In genomic region chr1:44503625-44504024, GRCh38 we compare ENCODE assay signal across 14 cellular contexts.
DNase-seq lines count a peak whose midpoint lies in the region; ATAC-seq and TF ChIP-seq lines count a peak whose summit lies in the region.
"Had no signal": no experiment of that assay in that cellular context is flagged by ENCODE, and none has a peak within 500 bp of the region (broad histone marks: within the 10 kb centered on the region; RNA-seq: fewer than 3 reads in every experiment).

No MANE protein-coding gene starts in this region.

- no peak for TF ChIP-seq CTCF in endothelial cell (IDR thresholded peaks at IDR 0.05; ENCODE audit: unreplicated experiment)

- peak overlapping the region; percentile 47 to 91 (median 83) for H3K4me3 Mint-ChIP-seq in IgD-negative memory B cell
- H3K4me3 Mint-ChIP-seq in endothelial cell (ENCODE audit: unreplicated experiment) = no peak overlapping the region
- H3K4me3 Mint-ChIP-seq: CD14-positive monocyte; CD8-positive, alpha-beta memory T cell had no signal

- DNase-seq in endothelial cell (ENCODE audit: low spot score) (no peak), substantia nigra (lab: John Stamatoyannopoulos, UW) (no peak), NOMO-1 (lab: John Stamatoyannopoulos, UW; ENCODE audit: unreplicated experiment in 2 of 2) (no peak), MV-4-11 (lab: John Stamatoyannopoulos, UW) (no peak), medulla oblongata (ENCODE audit: extremely low spot score) (no peak)
- DNase-seq: Caco-2; CD8-positive, alpha-beta memory T cell; DMS53; GF-D8 had no signal

- H3K27ac ChIP-seq in angular gyrus (ENCODE audit: low read depth, low read length) = peak overlapping the region; percentile 72
- peak overlapping the region; percentile 99 for H3K27ac ChIP-seq in substantia nigra (ENCODE audit: low read depth, low read length, poor library complexity, severe bottlenecking)

- H3K27me3 Mint-ChIP-seq in IgD-negative memory B cell = peaks cover 6% of the 10 kb centered on the region
- peaks cover 20% of the 10 kb centered on the region for H3K27me3 Mint-ChIP-seq in endothelial cell (ENCODE audit: unreplicated experiment)

- H3K36me3 Mint-ChIP-seq in IgD-negative memory B cell (peaks cover 3% of the 10 kb centered on the region), endothelial cell (ENCODE audit: low read depth, unreplicated experiment) (peaks cover 7% of the 10 kb centered on the region)
- H3K36me3 Mint-ChIP-seq: CD14-positive monocyte; CD8-positive, alpha-beta memory T cell had no signal

- H3K9me3 Mint-ChIP-seq in IgD-negative memory B cell = no peaks in the 10 kb centered on the region
- H3K9me3 Mint-ChIP-seq in endothelial cell (ENCODE audit: unreplicated experiment) = no peaks in the 10 kb centered on the region
- H3K9me3 Mint-ChIP-seq: CD8-positive, alpha-beta memory T cell had no signal

- H3K27ac Mint-ChIP-seq in IgD-negative memory B cell (peak overlapping the region in 2 of 3 donors; percentile 53 to 55), endothelial cell (ENCODE audit: unreplicated experiment) (peak overlapping the region; percentile 62)
- H3K27ac Mint-ChIP-seq: CD14-positive monocyte had no signal

- ATAC-seq in HG03139 (IDR thresholded peaks at IDR 0.05; ENCODE audit: unreplicated experiment) = no peak
- ATAC-seq: HCT116 had no signal

- H3K4me1 Mint-ChIP-seq in IgD-negative memory B cell = peaks cover 14 to 17% (median 17%) of the 10 kb centered on the region in 3 donors
- peaks cover 31% of the 10 kb centered on the region for H3K4me1 Mint-ChIP-seq in endothelial cell (ENCODE audit: unreplicated experiment)
- H3K4me1 Mint-ChIP-seq: CD8-positive, alpha-beta memory T cell had no signal
